ENCODE assay signal across 25 cellular contexts in the genomic region with DNA sequence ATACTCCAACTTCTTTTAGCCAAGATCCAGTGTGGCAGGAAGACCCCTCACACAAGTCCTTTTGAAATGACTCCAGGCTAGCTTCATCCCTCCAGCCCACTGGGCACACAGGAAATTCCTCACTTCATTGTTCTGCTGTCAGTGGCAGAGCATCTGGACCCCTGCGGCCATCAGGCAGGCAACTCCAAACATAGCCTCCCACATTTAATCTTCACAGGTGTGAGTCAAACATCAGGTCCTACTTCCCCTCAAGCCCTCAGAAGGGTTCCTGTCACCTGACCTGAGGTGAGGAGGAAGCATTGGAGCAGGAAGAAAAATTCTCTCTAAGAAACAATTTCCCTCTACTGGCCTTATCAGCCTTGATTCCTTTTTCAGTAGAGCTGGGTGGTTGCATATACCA.
"Had no signal": no experiment of that assay in that cellular context is flagged by ENCODE, and none has a peak within 500 bp of the region (broad histone marks: within the 10 kb centered on the region; RNA-seq: fewer than 3 reads in every experiment).

No MANE protein-coding gene starts in this region.

- H3K4me3 ChIP-seq: hepatocyte, mucosa of descending colon, sigmoid colon, smooth muscle cell, testis, uterus had no signal

- DNase-seq: activated B cell treated with CpG ODN at 0.5 μM for 24 hours; activated CD4-positive, alpha-beta T cell treated with anti-CD3 and anti-CD28 coated beads for 36 hours; activated CD4-positive, alpha-beta T cell treated with anti-CD3 and anti-CD28 coated beads, Interleukin-2, amount 50 U/mL, for 4 hours; activated effector memory CD4-positive, alpha-beta T cell treated with Interleukin-2 at 50 U/mL for 16 hours; activated naive CD4-positive, alpha-beta T cell treated with anti-CD3 and anti-CD28 coated beads for 36 hours; activated T-cell treated with anti-CD3 and anti-CD28 coated beads, Interleukin-2, amount 50 U/mL, for 48 hours; aorta; caudate nucleus; effector memory CD4-positive, alpha-beta T cell; foreskin melanocyte; left cardiac atrium; mesenchymal stem cell; mucosa of descending colon; sigmoid colon; stimulated activated CD4-positive, alpha-beta T cell treated with anti-CD3 and anti-CD28 coated beads, Interleukin-15, amount 100 ng/mL, for 24 hours; stimulated activated naive CD4-positive, alpha-beta T cell; T1000; testis; trophoblast cell; uterus had no signal

- H3K9me3 Mint-ChIP-seq: activated B cell treated with CpG ODN at 0.5 μM for 24 hours, brain had no signal

- H3K27ac ChIP-seq: hepatocyte, sigmoid colon, testis, uterus had no signal

- H3K4me1 Mint-ChIP-seq: brain had no signal

- ATAC-seq: activated CD4-positive, alpha-beta T cell treated with anti-CD3 and anti-CD28 coated beads for 36 hours; esophagus mucosa; left cardiac atrium; mucosa of descending colon had no signal

- H3K36me3 ChIP-seq: sigmoid colon, uterus had no signal

- H3K27me3 Mint-ChIP-seq: activated B cell treated with CpG ODN at 0.5 μM for 24 hours; activated CD4-positive, alpha-beta T cell treated with anti-CD3 and anti-CD28 coated beads for 36 hours had no signal

- H3K4me1 ChIP-seq: sigmoid colon, testis, uterus had no signal

- H3K27ac Mint-ChIP-seq: activated B cell treated with CpG ODN at 0.5 μM for 24 hours; activated CD4-positive, alpha-beta T cell treated with anti-CD3 and anti-CD28 coated beads for 36 hours; activated naive CD4-positive, alpha-beta T cell treated with anti-CD3 and anti-CD28 coated beads for 36 hours; brain; T-helper 1 cell treated with Interleukin-12 subunit alpha and Interleukin-12 subunit beta and Interleukin-4 antibody, amounts not matched to agents 30 μg/mL and 1 μg/mL, for 36 hours had no signal

- H3K9me3 ChIP-seq: mucosa of descending colon, sigmoid colon, testis, uterus had no signal

- H3K27me3 ChIP-seq: hepatocyte, sigmoid colon, testis, uterus had no signal

- H3K36me3 Mint-ChIP-seq: brain had no signal

- H3K4me3 Mint-ChIP-seq: activated B cell treated with CpG ODN at 0.5 μM for 24 hours; activated CD4-positive, alpha-beta T cell treated with anti-CD3 and anti-CD28 coated beads for 36 hours; activated naive CD4-positive, alpha-beta T cell treated with anti-CD3 and anti-CD28 coated beads for 36 hours; brain; T-helper 1 cell treated with Interleukin-12 subunit alpha and Interleukin-12 subunit beta and Interleukin-4 antibody, amounts not matched to agents 30 μg/mL and 1 μg/mL, for 36 hours had no signal
